ENCODE assay signal across 12 cellular contexts in genomic region chr15:85444329-85444605, GRCh38.
DNase-seq lines count a peak whose midpoint lies in the region; ATAC-seq, FAIRE-seq and TF ChIP-seq lines count a peak whose summit lies in the region.
"Had no signal": no experiment of that assay in that cellular context is flagged by ENCODE, and none has a peak within 500 bp of the region (broad histone marks: within the 10 kb centered on the region; RNA-seq: fewer than 3 reads in every experiment).

No MANE protein-coding gene starts in this region.

- H3K4me1 Mint-ChIP-seq in astrocyte (ENCODE audit: low read depth, unreplicated experiment), result peaks cover 31% of the 10 kb centered on the region

- H3K9me3 ChIP-seq in left ventricle myocardium inferior (replicated peaks) (peaks cover 6% of the 10 kb centered on the region), astrocyte (ENCODE audit: insufficient read depth, low read depth, low read length) (no peaks in the 10 kb centered on the region), mesodermal cell (ENCODE audit: control insufficient read depth, low read length) (peaks cover under 1% of the 10 kb centered on the region)
- H3K9me3 ChIP-seq: thoracic aorta had no signal

- H3K79me2 ChIP-seq in astrocyte (ENCODE audit: insufficient read depth, low read length), result peaks cover 83% of the 10 kb centered on the region

- no peaks in the 10 kb centered on the region for H3K27me3 Mint-ChIP-seq in astrocyte (ENCODE audit: low read depth, unreplicated experiment)

- intact Hi-C loops in left ventricle myocardium inferior (cut with micrococcal nuclease), result no loop called here
- intact Hi-C loops in left ventricle myocardium superior (cut with micrococcal nuclease), result no loop called here
- intact Hi-C loops in posterior vena cava (cut with DNase I), result no loop called here

- H3K4me2 ChIP-seq in astrocyte (ENCODE audit: low read length), result no peak overlapping the region

- peaks cover 3% of the 10 kb centered on the region for H3K36me3 Mint-ChIP-seq in astrocyte (ENCODE audit: low read depth, unreplicated experiment)

- no peak overlapping the region for H3K9ac ChIP-seq in astrocyte (ENCODE audit: low read length)

- H4K20me1 ChIP-seq in astrocyte (ENCODE audit: insufficient read depth, low read length), result peaks cover 72% of the 10 kb centered on the region

- no peak overlapping the region for H3K4me3 Mint-ChIP-seq in astrocyte (ENCODE audit: unreplicated experiment)

- no peak overlapping the region for H2AFZ ChIP-seq in astrocyte (ENCODE audit: low read depth, low read length)

- no peaks in the 10 kb centered on the region for H3K27me3 ChIP-seq in left ventricle myocardium inferior (ENCODE audit: low read depth)
- no peaks in the 10 kb centered on the region for H3K27me3 ChIP-seq in astrocyte (ENCODE audit: insufficient read depth, low read length)

- peaks cover 3% of the 10 kb centered on the region for H3K9me3 Mint-ChIP-seq in astrocyte (ENCODE audit: unreplicated experiment)

- TF ChIP-seq CTCF in left ventricle myocardium inferior (IDR thresholded peaks at IDR 0.05; ENCODE audit: borderline replicate concordance) (no peak), astrocyte (IDR thresholded peaks at IDR 0.05; ENCODE audit: insufficient read depth, low read depth, low read length) (no peak)

- no CpG with 5 or more reads among the region's 1 CpG for WGBS in mesodermal cell (ENCODE audit: insufficient coverage in 2 of 2), 2 experiments

- H3K4me1 ChIP-seq in left ventricle myocardium inferior, result peaks cover 72% of the 10 kb centered on the region
- peaks cover 6% of the 10 kb centered on the region for H3K4me1 ChIP-seq in astrocyte (ENCODE audit: insufficient read depth, low read length)
- peaks cover 21% of the 10 kb centered on the region for H3K4me1 ChIP-seq in mesodermal cell (ENCODE audit: control insufficient read depth, insufficient read depth, low read length, poor library complexity, severe bottlenecking)

- no peak for ATAC-seq in left ventricle myocardium superior

- H3K4me3 ChIP-seq in left ventricle myocardium inferior (no peak overlapping the region), astrocyte (ENCODE audit: insufficient read depth, low read depth, low read length) (no peak overlapping the region), mesodermal cell (ENCODE audit: extremely low read depth, insufficient read depth, low read length, poor library complexity, severe bottlenecking) (no peak overlapping the region)
- H3K4me3 ChIP-seq: thoracic aorta had no signal

- H3K27ac ChIP-seq in left ventricle myocardium inferior (replicated peaks) (peak overlapping the region; percentile 53), astrocyte (ENCODE audit: low read depth, low read length) (no peak overlapping the region), mesodermal cell (ENCODE audit: low read depth, low read length, severe bottlenecking) (peak overlapping the region; percentile 77)
- H3K27ac ChIP-seq: thoracic aorta had no signal

- DNase-seq in left ventricle myocardium inferior, result no peak
- no peak for DNase-seq in left ventricle myocardium superior
- DNase-seq in astrocyte (ENCODE audit: low read depth), result no peak
- DNase-seq in posterior vena cava (ENCODE audit: low spot score), result no peak
- no peak for DNase-seq in D341Med (ENCODE audit: low spot score)
- no peak for DNase-seq in SW 1271 (lab: John Stamatoyannopoulos, UW)
- DNase-seq in NCI-H187 (lab: John Stamatoyannopoulos, UW), result no peak
- DNase-seq: activated CD4-positive, alpha-beta T cell treated with anti-CD3 and anti-CD28 coated beads for 4 hours; NCI-H524 had no signal

- no peaks in the 10 kb centered on the region for H3K36me3 ChIP-seq in left ventricle myocardium inferior
- no peaks in the 10 kb centered on the region for H3K36me3 ChIP-seq in astrocyte (ENCODE audit: insufficient read depth, low read length)
- H3K36me3 ChIP-seq in mesodermal cell (ENCODE audit: control insufficient read depth, insufficient read depth, low read length), result no peaks in the 10 kb centered on the region
- H3K36me3 ChIP-seq: thoracic aorta had no signal

- FAIRE-seq in astrocyte (lab: Jason Lieb, UNC), result no peak
- FAIRE-seq: H54 had no signal

- peak overlapping the region; percentile 88 for H3K27ac Mint-ChIP-seq in astrocyte (ENCODE audit: unreplicated experiment)
